ENCODE assay signal across 8 cellular contexts in the genomic region with DNA sequence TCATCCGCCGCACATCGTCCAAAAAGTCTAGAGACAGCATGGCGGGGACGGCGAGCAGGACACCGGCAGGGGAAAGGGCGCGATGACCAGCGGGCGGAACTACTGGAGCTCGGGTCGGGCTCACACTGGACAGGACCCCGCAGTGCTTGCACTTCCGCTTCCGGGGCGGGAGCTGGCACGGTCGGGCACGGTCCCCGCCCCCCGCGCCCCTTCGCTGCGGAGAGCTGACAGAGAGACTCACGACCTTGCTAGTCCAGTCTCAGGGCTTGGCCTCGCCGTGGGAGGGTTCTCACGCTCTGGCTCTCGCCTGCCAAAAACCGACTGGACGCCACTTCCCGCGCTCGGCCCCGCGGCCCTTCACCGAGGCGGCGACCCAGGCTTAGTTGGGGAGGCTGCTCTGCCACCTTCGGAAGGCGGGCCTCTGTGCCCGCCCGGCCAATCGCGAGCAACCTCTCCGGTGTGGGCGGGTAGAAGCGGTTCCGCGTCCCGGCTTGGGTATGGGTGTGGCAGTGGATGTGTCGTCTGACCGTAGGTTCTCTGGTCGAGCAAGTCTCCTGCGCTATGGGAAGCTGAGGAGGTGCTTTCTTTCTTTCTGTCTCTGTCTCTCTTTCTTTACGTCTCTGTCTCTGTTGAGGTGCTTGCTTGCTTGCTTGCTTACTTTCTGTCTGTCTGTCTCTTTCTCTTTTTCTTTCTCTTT. TPM values are rescaled to one million over a fixed set of nuclear protein-coding genes. Genes with fewer than 3 reads are reported as not detected.
DNase-seq lines count a peak whose midpoint lies in the region; ATAC-seq and TF ChIP-seq lines count a peak whose summit lies in the region.

A gene (minus strand): TSS at position 104 of the 697 bp plus-strand sequence. CDS start 64 bp downstream, at position 40.

- H3K27me3 Mint-ChIP-seq in dendritic cell treated with granulocyte-macrophage colony-stimulating factor and Interleukin-4, amounts not matched to agents 40 ng/mL and 50 ng/mL, for 4 days: no peaks in the 10 kb centered on the region

- peak; percentile 91 for DNase-seq in NCI-H748 (lab: John Stamatoyannopoulos, UW; ENCODE audit: unreplicated experiment)
- DNase-seq in activated CD4-positive, alpha-beta T cell treated with anti-CD3 and anti-CD28 coated beads, Interleukin-2, amount 50 U/mL, for 24 hours (ENCODE audit: low read depth in 1 of 2, low spot score in 1 of 2): peak; percentile 82 to 90
- peak; percentile 96 to 98 for DNase-seq in left lung
- DNase-seq in stimulated activated CD4-positive, alpha-beta T cell treated with anti-CD3 and anti-CD28 coated beads, Interleukin-2, amount 100 ng/mL, for 48 hours: peak; percentile 87 to 88

- intact Hi-C loops in dendritic cell treated with granulocyte-macrophage colony-stimulating factor and Interleukin-4, amounts not matched to agents 40 ng/mL and 50 ng/mL, for 4 days (cut with micrococcal nuclease): loop anchor here (1.0 to 5.0 kb wide), 4 partner anchors 19 to 116 kb away; a partner anchor contains a TSS
- intact Hi-C loops in left lung (cut with DNase I): no loop called here

- H3K27me3 ChIP-seq in BLaER1 treated with 17β-estradiol and CSF1 and Interleukin-3, amounts not matched to agents 10 nM and 100 nM: no peaks in the 10 kb centered on the region
- no peaks in the 10 kb centered on the region for H3K27me3 ChIP-seq in left lung

- peak within 1 kb of the TSS; percentile 83 to 98 (median 87) for H3K4me2 ChIP-seq in BLaER1 treated with 17β-estradiol and CSF1 and Interleukin-3, amounts not matched to agents 10 nM and 100 nM

- H3K9me3 ChIP-seq in BLaER1 treated with 17β-estradiol and CSF1 and Interleukin-3, amounts not matched to agents 10 nM and 100 nM (replicated peaks in 1 of 11): no peaks in the 10 kb centered on the region
- no peaks in the 10 kb centered on the region for H3K9me3 ChIP-seq in left lung

- peak; percentile 90 for ATAC-seq in GM19351 (IDR thresholded peaks at IDR 0.05; ENCODE audit: unreplicated experiment)
- peak; percentile 92 for ATAC-seq in HG03521 (IDR thresholded peaks at IDR 0.05; ENCODE audit: unreplicated experiment)
- peak; percentile 98 for ATAC-seq in left lung

- peak within 1 kb of the TSS; percentile 74 to 97 (median 90) for H3K4me3 ChIP-seq in BLaER1 treated with 17β-estradiol and CSF1 and Interleukin-3, amounts not matched to agents 10 nM and 100 nM
- peak within 1 kb of the TSS; percentile 71 to 89 for H3K4me3 ChIP-seq in left lung

- H3K9me3 Mint-ChIP-seq in dendritic cell treated with granulocyte-macrophage colony-stimulating factor and Interleukin-4, amounts not matched to agents 40 ng/mL and 50 ng/mL, for 4 days: no peaks in the 10 kb centered on the region

- H3K36me3 ChIP-seq in BLaER1 treated with 17β-estradiol and CSF1 and Interleukin-3, amounts not matched to agents 10 nM and 100 nM: peaks cover 5 to 28% (median 15%) of the 10 kb centered on the region in 11 experiments; a peak in 21 of 22 replicates
- peaks cover 0 to 15% of the 10 kb centered on the region in 2 donors for H3K36me3 ChIP-seq in left lung

- H4K20me1 ChIP-seq in BLaER1 treated with 17β-estradiol and CSF1 and Interleukin-3, amounts not matched to agents 10 nM and 100 nM: peaks cover 25 to 42% (median 40%) of the 10 kb centered on the region in 11 experiments; a peak in 20 of 22 replicates

- peaks cover 39% of the 10 kb centered on the region for H3K36me3 Mint-ChIP-seq in dendritic cell treated with granulocyte-macrophage colony-stimulating factor and Interleukin-4, amounts not matched to agents 40 ng/mL and 50 ng/mL, for 4 days (ENCODE audit: low read depth)

- H3K27ac Mint-ChIP-seq in dendritic cell treated with granulocyte-macrophage colony-stimulating factor and Interleukin-4, amounts not matched to agents 40 ng/mL and 50 ng/mL, for 4 days: peak within 1 kb of the TSS; percentile 96

- peak within 1 kb of the TSS; percentile 73 to 92 (median 85) for H3K27ac ChIP-seq in BLaER1 treated with 17β-estradiol and CSF1 and Interleukin-3, amounts not matched to agents 10 nM and 100 nM
- peak within 1 kb of the TSS; percentile 92 to 96 for H3K27ac ChIP-seq in left lung

- peak in 1 of 2 donors; percentile 2 for TF ChIP-seq CTCF in left lung (IDR thresholded peaks at IDR 0.05)

- peaks cover 43% of the 10 kb centered on the region for H3K4me1 Mint-ChIP-seq in dendritic cell treated with granulocyte-macrophage colony-stimulating factor and Interleukin-4, amounts not matched to agents 40 ng/mL and 50 ng/mL, for 4 days (ENCODE audit: low read depth)

- peak within 1 kb of the TSS; percentile 91 for H3K4me3 Mint-ChIP-seq in dendritic cell treated with granulocyte-macrophage colony-stimulating factor and Interleukin-4, amounts not matched to agents 40 ng/mL and 50 ng/mL, for 4 days

- H3K9ac ChIP-seq in BLaER1 treated with 17β-estradiol and CSF1 and Interleukin-3, amounts not matched to agents 10 nM and 100 nM: peak within 1 kb of the TSS; percentile 82 to 91 (median 88)

- H3K4me1 ChIP-seq in BLaER1 treated with 17β-estradiol and CSF1 and Interleukin-3, amounts not matched to agents 10 nM and 100 nM: peaks cover 23 to 63% (median 36%) of the 10 kb centered on the region in 10 experiments
- peaks cover 7 to 63% of the 10 kb centered on the region in 2 donors for H3K4me1 ChIP-seq in left lung

RNA-seq across cellular contexts. Expression of the gene that starts here (rescaled TPM):
- total RNA-seq in left lung: 100 to 1,000 TPM; 159 to 160 TPM

Comparison
In these comparisons a context has a peak if more than half of its experiments do, and no peak if none do; other contexts are left out.
1. Peak in every context shown above with its lines: DNase-seq, ATAC-seq, H3K4me3 ChIP-seq and H3K27ac ChIP-seq.